ENCODE assay signal across 8 cellular contexts in the genomic region with DNA sequence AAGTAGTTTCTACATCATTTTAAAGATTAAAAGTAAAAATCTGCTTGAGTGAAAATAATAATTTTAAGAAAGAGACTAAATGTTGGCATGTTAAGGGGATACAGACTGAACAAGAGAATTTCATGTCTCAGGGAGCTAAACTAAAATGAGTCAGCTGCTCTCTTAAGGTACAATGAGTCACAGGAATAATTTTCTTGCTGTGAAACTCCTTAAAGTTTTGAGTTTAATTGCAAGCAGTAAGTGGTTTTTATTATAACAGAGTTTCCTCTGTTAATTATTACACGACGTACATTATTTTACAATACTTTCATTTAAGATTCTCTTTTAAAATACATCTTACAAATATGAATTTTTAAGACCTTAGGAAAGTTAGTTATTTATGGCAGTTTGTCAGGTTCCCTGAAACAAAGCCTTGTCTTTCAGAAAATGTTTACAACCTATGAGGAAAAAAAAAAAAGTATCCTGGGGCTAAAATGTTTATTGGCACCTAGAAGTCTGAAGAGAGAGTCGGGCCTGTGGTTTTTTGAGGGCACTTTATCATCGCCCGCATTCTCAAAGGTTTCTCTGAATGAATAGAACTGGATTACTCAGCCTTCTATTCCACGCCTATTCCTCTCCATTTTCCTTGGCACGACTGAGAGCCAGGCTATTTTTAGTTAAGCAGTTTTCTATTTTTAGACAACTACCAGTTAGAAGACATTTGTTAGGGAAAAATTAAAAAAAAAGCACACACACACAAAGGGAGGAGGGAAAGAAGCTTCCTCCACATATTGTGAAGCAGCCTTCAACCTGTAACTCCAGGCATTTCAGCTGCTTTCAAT.
DNase-seq lines count a peak whose midpoint lies in the region; ATAC-seq and TF ChIP-seq lines count a peak whose summit lies in the region.

No MANE protein-coding gene starts in this region.

- no peaks in the 10 kb centered on the region for H3K23me2 ChIP-seq in H9 (ENCODE audit: insufficient read length, low read depth, low read length, poor library complexity, severe bottlenecking)

- no peak overlapping the region for H3K27ac ChIP-seq in H9 (ENCODE audit: insufficient read length, low read depth, low read length)
- H3K27ac ChIP-seq in ascending aorta = peak overlapping the region; percentile 84 to 90

- H3K36me3 ChIP-seq in MG63 (no peaks in the 10 kb centered on the region), ascending aorta (no peaks in the 10 kb centered on the region)

- no peak overlapping the region for H3K4me2 ChIP-seq in H9 (ENCODE audit: insufficient read depth, insufficient read length, low read length)

- no peak overlapping the region for H2AK5ac ChIP-seq in H9 (ENCODE audit: insufficient read length, low read length)

- DNase-seq in GM04503 (ENCODE audit: low read depth) (peak; percentile 93), H9 (no peak), MG63 (peak; percentile 86), ascending aorta (ENCODE audit: low spot score in 2 of 2) (peak in 1 of 2 donors; percentile 83), iPS-NIHi11 (ENCODE audit: low spot score) (peak; percentile 26), smooth muscle cell of the brain vasculature (ENCODE audit: low read depth, low spot score) (peak; percentile 65), T-helper 2 cell (no peak)

- no peak for ATAC-seq in GM19324 (IDR thresholded peaks at IDR 0.05; ENCODE audit: low FRiP score, unreplicated experiment)

- no peak overlapping the region for H3K9ac ChIP-seq in H9 (ENCODE audit: extremely low read depth, insufficient read length, low read length)

- no peaks in the 10 kb centered on the region for H3K79me2 ChIP-seq in H9 (ENCODE audit: insufficient read depth, low read length)

- no peak overlapping the region for H2BK15ac ChIP-seq in H9 (ENCODE audit: low read depth, low read length)

- no peak overlapping the region for H3K56ac ChIP-seq in H9 (ENCODE audit: insufficient read length, low read depth, low read length)

- no peaks in the 10 kb centered on the region for H3K36me3 Mint-ChIP-seq in H9 (ENCODE audit: insufficient read depth in 1 of 3, low read depth in 3 of 3)

- no peak overlapping the region for H2BK120ac ChIP-seq in H9 (ENCODE audit: low read depth, low read length, poor library complexity, severe bottlenecking)

- H3K4me1 Mint-ChIP-seq in H9 = peaks cover 18 to 22% of the 10 kb centered on the region in 2 experiments

- H3K27me3 Mint-ChIP-seq in H9 (ENCODE audit: low read depth) = no peaks in the 10 kb centered on the region

- intact Hi-C loops in ascending aorta (cut with DNase I) = loop anchor here (1.0 to 2.0 kb wide), 3 partner anchors 16 to 97 kb away; partner anchors contain the start of gene MEF2C

- H2BK5ac ChIP-seq in H9 (ENCODE audit: insufficient read length, low read length) = no peak overlapping the region

- H4K20me1 ChIP-seq in H9 (ENCODE audit: control insufficient read depth, insufficient read depth, insufficient read length) = no peaks in the 10 kb centered on the region

- peak overlapping the region; percentile 3 for H3K4me3 ChIP-seq in MG63
- H3K4me3 ChIP-seq in ascending aorta = peak overlapping the region; percentile 29 to 50

- H3K23ac ChIP-seq in H9 (ENCODE audit: insufficient read length, low read depth, low read length) = no peak overlapping the region

- H2BK12ac ChIP-seq in H9 (ENCODE audit: insufficient read length, low read depth, low read length) = no peak overlapping the region

- H3T11ph ChIP-seq in H9 (ENCODE audit: low read length) = no peak overlapping the region

- no peaks in the 10 kb centered on the region for H3K9me3 Mint-ChIP-seq in H9

- no peak overlapping the region for H3K4me3 Mint-ChIP-seq in H9

- H3K79me1 ChIP-seq in H9 (ENCODE audit: insufficient read depth, low read depth, low read length, poor library complexity, severe bottlenecking) = no peaks in the 10 kb centered on the region

- H3K27me3 ChIP-seq in H9 (ENCODE audit: insufficient read depth, low read length) = no peaks in the 10 kb centered on the region
- no peaks in the 10 kb centered on the region for H3K27me3 ChIP-seq in MG63
- H3K27me3 ChIP-seq in ascending aorta = no peaks in the 10 kb centered on the region

- no peak overlapping the region for H4K8ac ChIP-seq in H9 (replicated peaks; ENCODE audit: insufficient read length, low read depth, low read length)

- TF ChIP-seq CTCF in H9 (conservative IDR thresholded peaks at IDR 0.05) (no peak), ascending aorta (IDR thresholded peaks at IDR 0.05) (no peak)

- no peak overlapping the region for H2BK20ac ChIP-seq in H9 (ENCODE audit: low read depth, low read length, poor library complexity, severe bottlenecking)

- H4K91ac ChIP-seq in H9 (ENCODE audit: insufficient read length, low read depth, low read length) = no peak overlapping the region

- H2AFZ ChIP-seq in H9 (ENCODE audit: low read length) = no peak overlapping the region

- H3K18ac ChIP-seq in H9 (ENCODE audit: insufficient read length, low read depth, low read length) = no peak overlapping the region

- H3K4me1 ChIP-seq in H9 (ENCODE audit: insufficient read depth, low read length) (no peaks in the 10 kb centered on the region; the same call in 1 of the 2 replicates), ascending aorta (peaks cover 10 to 27% of the 10 kb centered on the region in 2 donors)

- WGBS in H9 (ENCODE audit: extremely low coverage, insufficient read length, low lambda C conversion rate) = no CpG with 5 or more reads among the region's 7 CpGs

- no peak overlapping the region for H4K5ac ChIP-seq in H9 (ENCODE audit: insufficient read length, low read depth, low read length)

- peak overlapping the region; percentile 30 to 84 (median 72); a peak in 4 of 7 replicates for H3K27ac Mint-ChIP-seq in H9

- H3K4ac ChIP-seq in H9 (ENCODE audit: low read depth, low read length) = no peak overlapping the region

- no peaks in the 10 kb centered on the region for H3K9me3 ChIP-seq in H9 (ENCODE audit: control insufficient read depth, low read depth, low read length)
- no peaks in the 10 kb centered on the region for H3K9me3 ChIP-seq in MG63
- H3K9me3 ChIP-seq in ascending aorta = no peaks in the 10 kb centered on the region

- H3K14ac ChIP-seq in H9 (ENCODE audit: insufficient read depth, low read length) = no peak overlapping the region

Comparison
In these comparisons a context has a peak if more than half of its experiments do, and no peak if none do; other contexts are left out.
1. DNase-seq: peak in GM04503 (single experiment), MG63 (single experiment), iPS-NIHi11 (single experiment) and smooth muscle cell of the brain vasculature (single experiment); none in H9 (single experiment) and T-helper 2 cell (0 of 5).